Comparison of ENCODE assay signal across 1 cellular context in genomic region chr18:60053747-60054304, GRCh38.
TF ChIP-seq lines count a peak whose summit lies in the region.

No MANE protein-coding gene starts in this region.

TF ChIP-seq in IMR-90, 13 proteins besides CTCF, POLR2A, EP300 and RAD21 (continued from another document):
- TF ChIP-seq MAZ (IDR thresholded peaks at IDR 0.05; ENCODE audit: borderline replicate concordance, low read depth, low read length), result no peak
